ENCODE assay signal across 9 cellular contexts in the genomic region with DNA sequence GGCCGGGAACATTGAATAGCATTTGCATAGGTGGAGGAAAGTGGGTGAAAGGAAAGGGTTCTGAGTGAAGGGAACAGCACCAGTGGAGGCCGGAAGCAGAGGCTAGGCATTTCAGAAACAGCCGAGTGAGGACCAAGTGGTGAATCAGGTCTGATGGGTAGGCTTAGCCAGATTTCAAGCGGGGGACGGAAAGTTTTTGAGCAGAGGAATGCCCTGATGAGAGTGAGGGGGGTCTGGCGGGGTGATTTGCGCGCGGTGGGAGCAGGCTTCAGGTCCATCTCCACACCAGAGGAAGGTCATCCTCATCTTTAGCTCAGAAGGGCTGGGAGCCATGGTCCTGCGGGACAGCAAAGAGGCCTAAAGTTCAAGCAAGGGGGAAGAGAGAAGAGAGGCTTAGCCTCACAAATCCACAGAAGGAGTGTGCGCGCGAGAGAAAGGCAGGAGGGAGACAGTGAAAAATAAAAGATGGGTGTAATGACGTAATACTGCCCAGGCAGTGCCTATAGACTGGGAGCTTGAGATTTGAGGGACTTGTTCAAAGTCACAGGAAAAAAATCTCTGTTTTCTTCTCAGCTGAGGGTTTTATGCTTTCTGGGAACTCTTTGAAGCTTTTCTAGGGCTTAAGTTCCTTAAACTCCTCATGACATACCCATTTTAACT. TPM values are rescaled to one million over a fixed set of nuclear protein-coding genes. Genes with fewer than 3 reads are reported as not detected.
DNase-seq lines count a peak whose midpoint lies in the region; ATAC-seq and TF ChIP-seq lines count a peak whose summit lies in the region.
"Had no signal": no experiment of that assay in that cellular context is flagged by ENCODE, and none has a peak within 500 bp of the region (broad histone marks: within the 10 kb centered on the region; RNA-seq: fewer than 3 reads in every experiment).

No MANE protein-coding gene starts in this region.

- H3K36me3 ChIP-seq in PC-9 (ENCODE audit: low read depth), result no peaks in the 10 kb centered on the region
- no peaks in the 10 kb centered on the region for H3K36me3 ChIP-seq in esophagus squamous epithelium
- H3K36me3 ChIP-seq in neuron (ENCODE audit: insufficient read depth, low read length), result no peaks in the 10 kb centered on the region

- POLR2A ChIA-PET in CD4-positive, alpha-beta T cell (lab: Charles Lee), result interaction anchor here (1.4 kb wide), 1 partner anchor 164 kb away, joined by 3 read pairs; no protein-coding TSS in a partner anchor
- POLR2A ChIA-PET in PC-9 (lab: Charles Lee; ENCODE audit: unreplicated experiment), result interaction anchor here (0.7 kb wide), 1 partner anchor 19 kb away, joined by 3 read pairs; no protein-coding TSS in a partner anchor

- 57 to 64% methylated on average over 14 of the region's 14 CpGs for WGBS in esophagus squamous epithelium, 2 donors

- no peak for TF ChIP-seq POLR2A in esophagus squamous epithelium (IDR thresholded peaks at IDR 0.05)

- H3K4me3 Mint-ChIP-seq in CD4-positive, alpha-beta T cell, result peak overlapping the region; percentile 49

- H3K27me3 ChIP-seq in CD4-positive, alpha-beta T cell (ENCODE audit: control insufficient read depth, insufficient read depth, low read length), result peaks cover 51% of the 10 kb centered on the region
- H3K27me3 ChIP-seq in PC-9 (ENCODE audit: insufficient read depth, low read depth) (no peaks in the 10 kb centered on the region), esophagus squamous epithelium (peaks cover 0 to 80% (median 6%) of the 10 kb centered on the region in 4 donors), neuron (ENCODE audit: insufficient read depth, low read length) (no peaks in the 10 kb centered on the region)

- BruUV-seq in PC-9 (replicated peaks; lab: Mats Ljungman, UMichigan), result no TSS peak

- H4K20me1 ChIP-seq in PC-9 (ENCODE audit: insufficient read depth), result no peaks in the 10 kb centered on the region

- peaks cover 65% of the 10 kb centered on the region for H3K27me3 Mint-ChIP-seq in CD4-positive, alpha-beta T cell

- H3K4me1 ChIP-seq in PC-9 (replicated peaks; ENCODE audit: insufficient read depth) (peaks cover 43% of the 10 kb centered on the region), esophagus squamous epithelium (peaks cover 11 to 49% (median 25%) of the 10 kb centered on the region in 3 donors), neuron (ENCODE audit: insufficient read depth, low read length) (peaks cover 17% of the 10 kb centered on the region)

- H3K4me3 ChIP-seq in PC-9, result peak overlapping the region; percentile 69; the same call in 1 of the 2 replicates
- peak overlapping the region in 3 of 4 donors; percentile 50 to 72 (median 55) for H3K4me3 ChIP-seq in esophagus squamous epithelium
- peak overlapping the region; percentile 88 for H3K4me3 ChIP-seq in neuron (ENCODE audit: low read length)

- peaks cover 11% of the 10 kb centered on the region for H3K4me1 Mint-ChIP-seq in CD4-positive, alpha-beta T cell (ENCODE audit: low read depth)

- H3K36me3 Mint-ChIP-seq in CD4-positive, alpha-beta T cell (ENCODE audit: low read depth), result no peaks in the 10 kb centered on the region

- no peak for DNase-seq in CD4-positive, alpha-beta T cell
- DNase-seq in PC-9 (no peak), esophagus squamous epithelium (lab: John Stamatoyannopoulos, UW) (no peak), activated gamma-delta T cell treated with Interleukin-2 at 50 U/mL for 16 hours (no peak), KG1 (lab: John Stamatoyannopoulos, UW) (no peak)
- DNase-seq in stimulated activated CD4-positive, alpha-beta T cell treated with anti-CD3 and anti-CD28 coated beads, Interleukin-4, amount 100 ng/mL, for 24 hours, result no peak
- DNase-seq: DND-41 had no signal

- peak overlapping the region; percentile 90 for H3K4me2 ChIP-seq in PC-9

- no peaks in the 10 kb centered on the region for H3K9me2 ChIP-seq in PC-9 (ENCODE audit: insufficient read depth)

- no peak overlapping the region for H3K27ac Mint-ChIP-seq in CD4-positive, alpha-beta T cell

- peaks cover 41% of the 10 kb centered on the region for H3F3A ChIP-seq in PC-9 (ENCODE audit: insufficient read depth, low read depth)

- no peaks in the 10 kb centered on the region for H3K9me3 ChIP-seq in CD4-positive, alpha-beta T cell (ENCODE audit: control insufficient read depth, low read length)
- H3K9me3 ChIP-seq in PC-9 (ENCODE audit: insufficient read depth, low read depth) (no peaks in the 10 kb centered on the region), esophagus squamous epithelium (no peaks in the 10 kb centered on the region), neuron (ENCODE audit: low read length) (no peaks in the 10 kb centered on the region)

- no peak overlapping the region for H3K27ac ChIP-seq in CD4-positive, alpha-beta T cell (ENCODE audit: low read depth, low read length)
- H3K27ac ChIP-seq in PC-9 (peak overlapping the region; percentile 0; the same call in 1 of the 2 replicates), esophagus squamous epithelium (peak overlapping the region; percentile 61 to 93 (median 82))

- H3K79me2 ChIP-seq in PC-9 (ENCODE audit: low read depth), result peaks cover 15% of the 10 kb centered on the region

- intact Hi-C loops in CD4-positive, alpha-beta T cell (cut with DNase I, micrococcal nuclease), result no loop called here
- intact Hi-C loops in PC-9 (cut with micrococcal nuclease; ENCODE audit: unreplicated experiment), result no loop called here
- intact Hi-C loops in esophagus squamous epithelium (cut with DNase I), result no loop called here

- H2AFZ ChIP-seq in PC-9 (peak overlapping the region; percentile 98; the same call in 1 of the 2 replicates), neuron (ENCODE audit: low read depth, low read length) (peak overlapping the region; percentile 96)

- H3K9me3 Mint-ChIP-seq in CD4-positive, alpha-beta T cell, result no peaks in the 10 kb centered on the region

- ATAC-seq in CD4-positive, alpha-beta T cell (ENCODE audit: poor library complexity), result no peak
- ATAC-seq in GM21515 (IDR thresholded peaks at IDR 0.05; ENCODE audit: unreplicated experiment), result no peak

- TF ChIP-seq CTCF in CD4-positive, alpha-beta T cell (IDR thresholded peaks at IDR 0.05), result no peak
- TF ChIP-seq CTCF in PC-9 (conservative IDR thresholded peaks at IDR 0.05) (no peak), esophagus squamous epithelium (IDR thresholded peaks at IDR 0.05) (no peak)

- CTCF ChIA-PET in CD4-positive, alpha-beta T cell (lab: Charles Lee), result interaction anchor here (1.9 kb wide), 1 partner anchor 11 kb away, joined by 7 read pairs; no protein-coding TSS in a partner anchor
- CTCF ChIA-PET in PC-9 (lab: Charles Lee), result no interaction called here

RNA-seq across cellular contexts. Expression of gene DENND2A, which starts 1.0 kb away (rescaled TPM):
- not detected for total RNA-seq in CD4-positive, alpha-beta T cell
- total RNA-seq in PC-9 (2021) (3.7 and 4.2 TPM in 2 replicates), esophagus squamous epithelium (10 to 100 TPM in 1 of 4 donors, 1 to 10 TPM in 2, under 1 TPM in 1; 0.92 to 11.1 (median 1.9) TPM)

RNA-seq across cellular contexts. Expression of gene ADCK2, which starts 31.1 kb away (rescaled TPM):
- total RNA-seq in CD4-positive, alpha-beta T cell, result 10 to 100 TPM; 14.8 to 15.7 TPM
- total RNA-seq in PC-9 (2021) (35.3 and 41.7 TPM in 2 replicates), esophagus squamous epithelium (10 to 100 TPM; 17.6 to 34.1 (median 21.6) TPM)

RNA-seq across cellular contexts. Expression of gene NDUFB2, which starts 54.8 kb away (rescaled TPM):
- 10 to 100 TPM; 73.7 to 84.4 TPM for total RNA-seq in CD4-positive, alpha-beta T cell
- total RNA-seq in PC-9 (2021) (180 and 199 TPM in 2 replicates), esophagus squamous epithelium (100 to 1,000 TPM in 3 of 4 donors, 10 to 100 TPM in 1; 87.5 to 353 (median 340) TPM)
